Comparison of ENCODE assay signal across 34 cellular contexts in the genomic region with DNA sequence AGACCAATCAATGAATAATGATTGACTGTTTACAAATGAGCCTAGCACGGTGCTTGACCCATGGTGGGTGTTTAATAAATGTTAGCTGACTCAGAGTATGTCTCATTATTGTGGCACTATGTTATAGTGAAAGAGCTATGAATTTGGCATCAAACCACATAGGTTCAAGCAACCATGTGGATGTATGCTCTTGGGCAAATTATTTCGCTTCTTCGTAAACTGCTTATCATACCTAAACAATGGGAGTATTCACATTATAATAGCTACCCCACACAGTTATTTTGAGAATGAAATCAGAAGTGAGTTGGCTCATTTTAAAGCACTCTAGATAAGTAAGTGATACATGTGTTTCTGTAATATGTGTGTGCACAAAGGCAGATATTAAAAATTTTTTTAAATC.
"Had no signal": no experiment of that assay in that cellular context is flagged by ENCODE, and none has a peak within 500 bp of the region (broad histone marks: within the 10 kb centered on the region; RNA-seq: fewer than 3 reads in every experiment).

No MANE protein-coding gene starts in this region.

- DNase-seq: Karpas-422, Kasumi-1, MG63, MM.1S, MV-4-11, NCI-H1048, NCI-H1092, NCI-H1092 treated with DMSO at 0.1 percent for 48 hours, NCI-H1105, NCI-H1105 treated with DMSO at 0.1 percent for 48 hours, NCI-H1417, NCI-H1417 treated with DMSO at 0.1 percent for 48 hours, NCI-H1436, NCI-H1436 treated with DMSO at 0.1 percent for 48 hours, NCI-H146, NCI-H1694, NCI-H1694 treated with DMSO at 0.1 percent for 48 hours, NCI-H187 treated with DMSO at 0.1 percent for 48 hours, NCI-H1930, NCI-H2029, NCI-H2029 treated with DMSO at 0.1 percent for 48 hours, NCI-H2081, NCI-H2081 treated with DMSO at 0.1 percent for 48 hours, NCI-H2107, NCI-H2171, NCI-H2171 treated with DMSO at 0.1 percent for 48 hours, NCI-H2227 treated with DMSO at 0.1 percent for 48 hours, NCI-H226, NCI-H345, NCI-H446, NCI-H446 treated with DMSO at 0.1 percent for 48 hours, NCI-H510A, NCI-H510A treated with DMSO at 0.1 percent for 48 hours, NCI-H524 had no signal
